Comparison of ENCODE assay signal across 8 cellular contexts in genomic region chr10:17910144-17910789, GRCh38. TPM values are rescaled to one million over a fixed set of nuclear protein-coding genes. Genes with fewer than 3 reads are reported as not detected.
DNase-seq lines count a peak whose midpoint lies in the region; ATAC-seq and TF ChIP-seq lines count a peak whose summit lies in the region.

No MANE protein-coding gene starts in this region.

- peak; percentile 65 for TF ChIP-seq CTCF in AG04450 (IDR thresholded peaks at IDR 0.05; ENCODE audit: low read depth, low read length)
- peak; percentile 48; the same call in 1 of the 2 replicates for TF ChIP-seq CTCF in GM12874 (IDR thresholded peaks at IDR 0.05; ENCODE audit: insufficient read depth, low read depth, low read length)
- peak; percentile 58 for TF ChIP-seq CTCF in progenitor cell of endocrine pancreas (IDR thresholded peaks at IDR 0.05; ENCODE audit: unreplicated experiment)

- H3K27ac Mint-ChIP-seq in progenitor cell of endocrine pancreas, result no peak overlapping the region

- H3K36me3 Mint-ChIP-seq in progenitor cell of endocrine pancreas (ENCODE audit: insufficient read depth), result peaks cover 1% of the 10 kb centered on the region

- H3K9me3 ChIP-seq in AG04450 (ENCODE audit: control insufficient read depth, insufficient read depth, low read length), result no peaks in the 10 kb centered on the region

- peaks cover 11% of the 10 kb centered on the region for H3K4me1 Mint-ChIP-seq in progenitor cell of endocrine pancreas (ENCODE audit: low read depth)

- H3K9me3 Mint-ChIP-seq in progenitor cell of endocrine pancreas (ENCODE audit: low read depth), result peaks cover 6% of the 10 kb centered on the region

- peaks cover 15% of the 10 kb centered on the region for H3K27me3 Mint-ChIP-seq in progenitor cell of endocrine pancreas

- POLR2A ChIA-PET in AG04450 (lab: Yijun Ruan, JAX), result no interaction called here

- no peaks in the 10 kb centered on the region for H3K27me3 ChIP-seq in AG04450 (ENCODE audit: control insufficient read depth, insufficient read depth, low read length)

- ATAC-seq in SK-N-SH treated with all-trans-retinoic acid at 6 μM for 48 hours, result peak; percentile 78
- ATAC-seq in GM19035 (IDR thresholded peaks at IDR 0.05; ENCODE audit: unreplicated experiment), result no peak
- no peak for ATAC-seq in HG02970 (IDR thresholded peaks at IDR 0.05; ENCODE audit: low FRiP score, unreplicated experiment)

- H3K4me3 ChIP-seq in AG04450 (ENCODE audit: low read depth, low read length), result no peak overlapping the region

- CTCF ChIA-PET in AG04450 (lab: Charles Lee), result interaction anchor here (0.5 to 3.6 kb wide), 13 partner anchors 12 to 306 kb away, joined by 3 to 19 read pairs (median 4); no protein-coding TSS in a partner anchor

- DNase-seq in AG04450 (ENCODE audit: low read depth, low spot score), result peak; percentile 16
- peak; percentile 52 for DNase-seq in HT1080 (ENCODE audit: low read depth)
- peak; percentile 52 for DNase-seq in fibroblast of the conjunctiva (ENCODE audit: low read depth)
- DNase-seq in progenitor cell of endocrine pancreas (ENCODE audit: low spot score, unreplicated experiment), result no peak

- H3K27ac ChIP-seq in AG04450 (ENCODE audit: low read depth, low read length), result no peak overlapping the region

- no peak overlapping the region for H3K4me3 Mint-ChIP-seq in progenitor cell of endocrine pancreas (ENCODE audit: low read depth)

TF ChIP-seq in SK-N-SH treated with all-trans-retinoic acid at 6 μM for 48 hours, 23 proteins besides CTCF, POLR2A, EP300 and RAD21:
- no peak for TF ChIP-seq TOX (CRISPR knock-in tag; IDR thresholded peaks at IDR 0.05; ENCODE audit: borderline replicate concordance)
- no peak for TF ChIP-seq ZFP3 (CRISPR knock-in tag; IDR thresholded peaks at IDR 0.05)
- TF ChIP-seq ESRRG (CRISPR knock-in tag; IDR thresholded peaks at IDR 0.05), result no peak
- TF ChIP-seq TCF4 (CRISPR knock-in tag; IDR thresholded peaks at IDR 0.05; ENCODE audit: borderline replicate concordance), result no peak
- no peak for TF ChIP-seq OSR1 (CRISPR knock-in tag; IDR thresholded peaks at IDR 0.05)
- TF ChIP-seq GLIS3 (CRISPR knock-in tag; IDR thresholded peaks at IDR 0.05), result no peak
- TF ChIP-seq RARB (CRISPR knock-in tag; IDR thresholded peaks at IDR 0.05), result no peak
- TF ChIP-seq CSRNP3 (CRISPR knock-in tag; IDR thresholded peaks at IDR 0.05), result no peak
- TF ChIP-seq CSDC2 (CRISPR knock-in tag; IDR thresholded peaks at IDR 0.05), result no peak
- TF ChIP-seq ZC3H10 (CRISPR knock-in tag; IDR thresholded peaks at IDR 0.05), result no peak
- TF ChIP-seq ARNTL (CRISPR knock-in tag; IDR thresholded peaks at IDR 0.05; ENCODE audit: borderline replicate concordance, low read depth), result no peak
- no peak for TF ChIP-seq ZFP30 (CRISPR knock-in tag; IDR thresholded peaks at IDR 0.05)
- no peak for TF ChIP-seq ZNF565 (CRISPR knock-in tag; conservative IDR thresholded peaks at IDR 0.05; ENCODE audit: low read depth)
- TF ChIP-seq CREB5 (CRISPR knock-in tag; IDR thresholded peaks at IDR 0.05; ENCODE audit: low read depth), result no peak
- no peak for TF ChIP-seq ZNF70 (CRISPR knock-in tag; IDR thresholded peaks at IDR 0.05)
- no peak for TF ChIP-seq TSHZ2 (CRISPR knock-in tag; IDR thresholded peaks at IDR 0.05)
- TF ChIP-seq ISL1 (CRISPR knock-in tag; IDR thresholded peaks at IDR 0.05), result no peak
- no peak for TF ChIP-seq PPARA (CRISPR knock-in tag; IDR thresholded peaks at IDR 0.05; ENCODE audit: borderline replicate concordance)
- TF ChIP-seq PATZ1 (CRISPR knock-in tag; IDR thresholded peaks at IDR 0.05; ENCODE audit: borderline replicate concordance), result no peak

RNA-seq across cellular contexts. Expression of gene SLC39A12, which starts 41.5 kb away (rescaled TPM):
- polyA plus RNA-seq in AG04450 (2011; rRNA removed), result not detected in 2 replicates
- polyA minus RNA-seq in AG04450 (2011; rRNA and poly(A)+ RNA removed), result not detected in 2 replicates
- total RNA-seq in HT1080 (2014; rRNA removed; shearing (Covaris generic)), result not detected in 2 replicates
- polyA plus RNA-seq in HT1080 (2015; cell fraction: cytosol; rRNA removed), result not detected in 2 replicates
- polyA plus RNA-seq in HT1080 (2015; cell fraction: nucleus; rRNA removed), result not detected in 2 replicates
- not detected in 2 replicates for total RNA-seq in progenitor cell of endocrine pancreas
